In the genomic region with DNA sequence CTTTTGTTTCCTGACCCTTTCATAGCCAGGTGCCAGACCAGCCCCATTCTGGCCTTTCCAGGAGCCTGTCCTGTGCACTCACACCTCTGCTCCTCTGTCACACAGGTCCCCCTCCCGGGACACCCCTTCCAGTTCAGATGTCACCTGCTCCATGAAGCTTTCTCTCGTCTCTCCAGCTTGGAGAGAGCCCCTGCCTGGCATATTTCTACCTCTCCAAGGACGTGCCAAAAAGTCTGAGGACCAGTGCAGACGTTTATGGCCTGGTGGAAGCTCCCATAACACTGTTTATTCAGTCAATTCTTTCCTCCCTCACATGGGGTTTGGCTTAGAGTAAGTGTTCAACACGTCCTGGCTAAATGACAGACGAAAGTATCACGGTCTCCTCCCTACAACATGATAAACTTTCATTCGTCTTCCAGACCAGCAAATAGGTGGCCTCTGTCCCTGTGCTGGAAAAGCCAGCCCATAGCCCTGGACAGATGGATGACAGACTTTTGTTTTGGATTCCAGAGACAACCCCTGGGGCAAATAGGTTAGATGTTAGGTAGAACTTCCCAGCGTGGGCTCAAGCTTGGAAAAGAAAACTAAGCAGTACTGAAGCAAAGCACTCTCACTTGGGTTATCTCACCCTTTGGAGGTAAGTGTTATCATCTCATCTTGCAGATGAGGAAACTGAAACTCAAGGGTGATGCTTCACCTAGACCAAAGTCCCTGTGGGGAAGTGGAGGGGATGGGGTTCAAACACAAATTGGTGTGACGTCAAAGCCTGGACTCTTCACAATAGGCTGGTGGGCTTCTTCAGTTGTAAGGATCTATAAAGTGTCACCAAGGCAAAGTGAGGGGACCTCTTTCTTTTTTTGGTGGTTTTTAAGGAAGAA, we compare ENCODE assay signal across 8 cellular contexts. TPM values are rescaled to one million over a fixed set of nuclear protein-coding genes. Genes with fewer than 3 reads are reported as not detected.
DNase-seq lines count a peak whose midpoint lies in the region; ATAC-seq, FAIRE-seq and TF ChIP-seq lines count a peak whose summit lies in the region.

No MANE protein-coding gene starts in this region.

- H3K4me1 Mint-ChIP-seq in T-helper 1 cell treated with Interleukin-12 subunit alpha and Interleukin-12 subunit beta and Interleukin-4 antibody, amounts not matched to agents 30 μg/mL and 1 μg/mL, for 36 hours (ENCODE audit: low read depth): peaks cover 43% of the 10 kb centered on the region
- peaks cover 54% of the 10 kb centered on the region for H3K4me1 Mint-ChIP-seq in stimulated activated effector memory CD8-positive, alpha-beta T cell treated with anti-CD3 and anti-CD28 coated beads, Interleukin-12 subunit alpha, Interleukin-12 subunit beta, amount 100 ng/mL, for 72 hours

- peak; percentile 45 for ATAC-seq in stimulated activated effector memory CD8-positive, alpha-beta T cell treated with anti-CD3 and anti-CD28 coated beads, Interleukin-12 subunit alpha, Interleukin-12 subunit beta, amount 100 ng/mL, for 72 hours
- no peak for ATAC-seq in left colon

- peak overlapping the region; percentile 86 for H3K4me3 Mint-ChIP-seq in T-helper 1 cell treated with Interleukin-12 subunit alpha and Interleukin-12 subunit beta and Interleukin-4 antibody, amounts not matched to agents 30 μg/mL and 1 μg/mL, for 36 hours
- no peak overlapping the region for H3K4me3 Mint-ChIP-seq in stimulated activated effector memory CD8-positive, alpha-beta T cell treated with anti-CD3 and anti-CD28 coated beads, Interleukin-12 subunit alpha, Interleukin-12 subunit beta, amount 100 ng/mL, for 72 hours

- TF ChIP-seq POLR2A in GM12892 (IDR thresholded peaks at IDR 0.05; ENCODE audit: low read depth, low read length): no peak

- H3K36me3 Mint-ChIP-seq in T-helper 1 cell treated with Interleukin-12 subunit alpha and Interleukin-12 subunit beta and Interleukin-4 antibody, amounts not matched to agents 30 μg/mL and 1 μg/mL, for 36 hours (ENCODE audit: low read depth): peaks cover 16% of the 10 kb centered on the region
- peaks cover 25% of the 10 kb centered on the region for H3K36me3 Mint-ChIP-seq in stimulated activated effector memory CD8-positive, alpha-beta T cell treated with anti-CD3 and anti-CD28 coated beads, Interleukin-12 subunit alpha, Interleukin-12 subunit beta, amount 100 ng/mL, for 72 hours

- no peaks in the 10 kb centered on the region for H3K9me3 Mint-ChIP-seq in T-helper 1 cell treated with Interleukin-12 subunit alpha and Interleukin-12 subunit beta and Interleukin-4 antibody, amounts not matched to agents 30 μg/mL and 1 μg/mL, for 36 hours
- H3K9me3 Mint-ChIP-seq in stimulated activated effector memory CD8-positive, alpha-beta T cell treated with anti-CD3 and anti-CD28 coated beads, Interleukin-12 subunit alpha, Interleukin-12 subunit beta, amount 100 ng/mL, for 72 hours: no peaks in the 10 kb centered on the region

- no peaks in the 10 kb centered on the region for H3K27me3 Mint-ChIP-seq in T-helper 1 cell treated with Interleukin-12 subunit alpha and Interleukin-12 subunit beta and Interleukin-4 antibody, amounts not matched to agents 30 μg/mL and 1 μg/mL, for 36 hours (ENCODE audit: low read depth)

- H3K27ac Mint-ChIP-seq in T-helper 1 cell treated with Interleukin-12 subunit alpha and Interleukin-12 subunit beta and Interleukin-4 antibody, amounts not matched to agents 30 μg/mL and 1 μg/mL, for 36 hours: peak overlapping the region; percentile 93
- H3K27ac Mint-ChIP-seq in stimulated activated effector memory CD8-positive, alpha-beta T cell treated with anti-CD3 and anti-CD28 coated beads, Interleukin-12 subunit alpha, Interleukin-12 subunit beta, amount 100 ng/mL, for 72 hours: no peak overlapping the region

- intact Hi-C loops in left colon (cut with DNase I, micrococcal nuclease): loop anchor here in 1 of 2 donors (5.0 kb wide), 1 partner anchor 91 kb away; no protein-coding TSS in a partner anchor

- peak; percentile 90 for FAIRE-seq in GM12892 (lab: Jason Lieb, UNC)

- DNase-seq in GM12892 (ENCODE audit: insufficient read length) (no peak), fibroblast of peridontal ligament (ENCODE audit: extremely low read depth) (peak; percentile 48), GM03348 (ENCODE audit: low spot score) (no peak), C1 segment of cervical spinal cord (lab: John Stamatoyannopoulos, UW) (no peak), left colon (no peak), activated gamma-delta T cell (lab: John Stamatoyannopoulos, UW) (no peak)
- no peak for DNase-seq in stimulated activated effector memory CD8-positive, alpha-beta T cell treated with anti-CD3 and anti-CD28 coated beads, Interleukin-12 subunit alpha, Interleukin-12 subunit beta, amount 100 ng/mL, for 72 hours (ENCODE audit: low spot score in 2 of 2)

RNA-seq across cellular contexts. Expression of gene ECE1, which starts 52.9 kb away (rescaled TPM):
- 16.7 TPM for polyA plus RNA-seq in GM12892 (2012; ENCODE audit: missing spikeins)
- total RNA-seq in left colon: 100 to 1,000 TPM; 110 to 165 TPM
